In the genomic region with DNA sequence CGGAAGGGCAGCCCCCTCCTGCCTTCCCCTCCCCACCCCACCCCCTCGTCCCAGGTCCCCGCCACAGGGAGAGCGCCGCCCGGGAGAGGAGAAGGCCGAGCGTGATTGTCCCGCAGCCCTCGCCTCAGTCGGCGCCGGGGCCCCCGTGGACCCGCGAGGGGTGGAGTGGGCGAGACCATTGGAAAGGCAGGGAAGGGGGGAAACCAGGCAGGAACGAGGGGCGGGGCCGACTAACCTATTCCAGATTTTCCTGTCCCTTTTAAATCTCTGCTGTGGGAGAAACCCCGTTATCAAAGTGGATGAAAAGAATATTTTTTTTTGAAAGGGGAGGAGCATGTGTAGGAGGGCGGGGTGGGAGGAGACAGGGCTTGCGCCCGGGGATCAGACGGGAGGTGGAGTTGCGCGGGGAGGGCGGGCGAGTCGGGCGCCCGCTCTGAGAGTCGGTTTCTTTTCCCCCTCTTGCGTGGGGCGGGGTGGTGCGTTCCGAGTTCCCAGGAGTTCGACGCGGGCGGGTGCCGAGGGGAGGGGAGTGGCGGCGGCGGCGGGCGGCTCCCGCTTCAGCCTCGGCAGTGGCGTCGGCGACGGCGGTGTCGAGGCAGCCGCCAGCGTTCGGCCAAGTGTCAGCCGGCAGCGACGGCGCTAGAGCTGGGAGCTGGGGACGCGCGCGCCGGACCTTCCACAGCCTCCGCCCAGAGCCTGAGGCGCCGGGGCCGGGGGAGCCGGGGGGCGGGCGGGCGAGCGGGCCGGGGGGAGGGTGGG, we compare ENCODE assay signal across 8 cellular contexts. TPM values are rescaled to one million over a fixed set of nuclear protein-coding genes. Genes with fewer than 3 reads are reported as not detected.
A peak's percentile ranks its signal among the peaks of the same experiment; 100 is the strongest.
DNase-seq lines count a peak whose midpoint lies in the region; ATAC-seq, FAIRE-seq and TF ChIP-seq lines count a peak whose summit lies in the region.

A gene with protein sequence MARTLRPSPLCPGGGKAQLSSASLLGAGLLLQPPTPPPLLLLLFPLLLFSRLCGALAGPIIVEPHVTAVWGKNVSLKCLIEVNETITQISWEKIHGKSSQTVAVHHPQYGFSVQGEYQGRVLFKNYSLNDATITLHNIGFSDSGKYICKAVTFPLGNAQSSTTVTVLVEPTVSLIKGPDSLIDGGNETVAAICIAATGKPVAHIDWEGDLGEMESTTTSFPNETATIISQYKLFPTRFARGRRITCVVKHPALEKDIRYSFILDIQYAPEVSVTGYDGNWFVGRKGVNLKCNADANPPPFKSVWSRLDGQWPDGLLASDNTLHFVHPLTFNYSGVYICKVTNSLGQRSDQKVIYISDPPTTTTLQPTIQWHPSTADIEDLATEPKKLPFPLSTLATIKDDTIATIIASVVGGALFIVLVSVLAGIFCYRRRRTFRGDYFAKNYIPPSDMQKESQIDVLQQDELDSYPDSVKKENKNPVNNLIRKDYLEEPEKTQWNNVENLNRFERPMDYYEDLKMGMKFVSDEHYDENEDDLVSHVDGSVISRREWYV (plus strand): TSS at position 560 of the 759 bp plus-strand sequence. CDS start 202 bp downstream, outside the sequence.

- peak; percentile 85 for ATAC-seq in GM21515 (IDR thresholded peaks at IDR 0.05; ENCODE audit: unreplicated experiment)
- peak; percentile 87 to 93 (median 92) for ATAC-seq in T-cell (replicated peaks in 1 of 4)
- ATAC-seq in heart left ventricle = peak; percentile 95
- peak; percentile 90 to 95 (median 91) for ATAC-seq in pancreas

- no peak for TF ChIP-seq RAD21 in Ishikawa (IDR thresholded peaks at IDR 0.05; ENCODE audit: low read depth)

- no peaks in the 10 kb centered on the region for H3K9me3 ChIP-seq in Caco-2
- H3K9me3 ChIP-seq in heart left ventricle = no peaks in the 10 kb centered on the region
- H3K9me3 ChIP-seq in pancreas = no peaks in the 10 kb centered on the region
- H3K9me3 ChIP-seq in testis = no peaks in the 10 kb centered on the region

- H3K4me3 Mint-ChIP-seq in Caco-2 (ENCODE audit: unreplicated experiment) (peak within 1 kb of the TSS; percentile 98), T-cell (peak within 1 kb of the TSS; percentile 90 to 99 (median 94))

- DNase-seq in Caco-2 (peak; percentile 95 to 97), T-cell (peak; percentile 61 to 87 (median 81)), amygdala (lab: John Stamatoyannopoulos, UW) (peak; percentile 74 to 98 (median 92)), heart left ventricle (peak; percentile 92 to 96 (median 94)), pancreas (peak; percentile 91 to 96 (median 93)), testis (peak; percentile 97)

- H3K27ac Mint-ChIP-seq in Caco-2 (ENCODE audit: unreplicated experiment) = peak within 1 kb of the TSS; percentile 77
- H3K27ac Mint-ChIP-seq in T-cell = peak within 1 kb of the TSS; percentile 76 to 83

- 0 to 1% (median 0%) methylated on average over 20 to 77 of the region's 77 CpGs for WGBS in heart left ventricle, 4 donors
- WGBS in pancreas, 2 donors = 0 to 1% methylated on average over 38 to 77 of the region's 77 CpGs
- 0 to 2% methylated on average over 26 to 41 of the region's 77 CpGs for WGBS in testis, 2 donors

- TF ChIP-seq POLR2A in heart left ventricle (IDR thresholded peaks at IDR 0.05) = peak; percentile 36 to 53
- no peak for TF ChIP-seq POLR2A in testis (IDR thresholded peaks at IDR 0.05)

- H3K4me1 ChIP-seq in Caco-2 (peaks cover 20% of the 10 kb centered on the region), heart left ventricle (peaks cover 0 to 27% (median 15%) of the 10 kb centered on the region in 12 donors), pancreas (peaks cover 0 to 5% (median 0%) of the 10 kb centered on the region in 3 donors), testis (peaks cover 25% of the 10 kb centered on the region)

- H3K36me3 Mint-ChIP-seq in Caco-2 (ENCODE audit: insufficient read depth, unreplicated experiment) = peaks cover 14% of the 10 kb centered on the region
- H3K36me3 Mint-ChIP-seq in T-cell = no peaks in the 10 kb centered on the region

- no peaks in the 10 kb centered on the region for H3K9me3 Mint-ChIP-seq in Caco-2 (ENCODE audit: unreplicated experiment)
- H3K9me3 Mint-ChIP-seq in T-cell = no peaks in the 10 kb centered on the region

- no peak for FAIRE-seq in pancreas (lab: Jason Lieb, UNC)

- POLR2A ChIA-PET in Caco-2 (lab: Charles Lee) = interaction anchor here (0.6 kb wide), 1 partner anchor 410 kb away, joined by 5 read pairs; no protein-coding TSS in a partner anchor
- POLR2A ChIA-PET in T-cell (lab: Charles Lee) = no interaction called here

- H3K27ac ChIP-seq in heart left ventricle (peak within 1 kb of the TSS; percentile 81 to 92 (median 84)), pancreas (peak within 1 kb of the TSS; percentile 51 to 88 (median 74)), testis (peak within 1 kb of the TSS; percentile 91 to 92)

- intact Hi-C loops in Caco-2 (cut with micrococcal nuclease; ENCODE audit: unreplicated experiment) (loop anchor here (1.0 to 10.0 kb wide), 9 partner anchors 43 to 1337 kb away; a partner anchor contains a TSS), heart left ventricle (cut with DNase I) (loop anchor here in 1 of 10 donors (10.0 kb wide), 1 partner anchor 1337 kb away; no protein-coding TSS in a partner anchor), pancreas (cut with DNase I) (no loop called here), testis (cut with DNase I; ENCODE audit: low total_unique reads) (no loop called here)

- TF ChIP-seq EP300 in Ishikawa (IDR thresholded peaks at IDR 0.05; ENCODE audit: borderline replicate concordance) = no peak

- TF ChIP-seq CTCF in Caco-2 (IDR thresholded peaks at IDR 0.05; ENCODE audit: insufficient read depth in 1 of 2, low read depth in 1 of 2, low read length in 1 of 2, severe bottlenecking in 1 of 2, unreplicated experiment in 1 of 2) = no peak
- no peak for TF ChIP-seq CTCF in heart left ventricle (IDR thresholded peaks at IDR 0.05)
- TF ChIP-seq CTCF in pancreas (IDR thresholded peaks at IDR 0.05) = no peak
- TF ChIP-seq CTCF in testis (IDR thresholded peaks at IDR 0.05) = no peak

- CTCF ChIA-PET in Caco-2 (lab: Charles Lee) (no interaction called here), T-cell (lab: Charles Lee) (interaction anchor here in 1 of 2 donors (1.1 kb wide), 1 partner anchor 9 kb away, joined by 5 read pairs; no protein-coding TSS in a partner anchor)

- H3K27me3 Mint-ChIP-seq in Caco-2 (ENCODE audit: insufficient read depth, unreplicated experiment) (no peaks in the 10 kb centered on the region), T-cell (peaks cover 23 to 28% of the 10 kb centered on the region in 2 donors)

- H3K27me3 ChIP-seq in Caco-2 (replicated peaks; ENCODE audit: control insufficient read depth, insufficient read depth, low read length) (no peaks in the 10 kb centered on the region), heart left ventricle (peaks cover 0 to 18% (median 0%) of the 10 kb centered on the region in 9 donors), pancreas (no peaks in the 10 kb centered on the region), testis (no peaks in the 10 kb centered on the region)

- H3K4me1 Mint-ChIP-seq in Caco-2 (ENCODE audit: low read depth, unreplicated experiment) (peaks cover 15% of the 10 kb centered on the region), T-cell (peaks cover 33 to 44% (median 43%) of the 10 kb centered on the region in 3 donors)

- BruUV-seq in Caco-2 (replicated peaks; lab: Mats Ljungman, UMichigan) = no TSS peak

- H3K4me3 ChIP-seq in Caco-2 (ENCODE audit: low read depth, low read length) (peak within 1 kb of the TSS; percentile 92), heart left ventricle (peak within 1 kb of the TSS; percentile 76 to 97 (median 86)), pancreas (peak within 1 kb of the TSS; percentile 62 to 91 (median 76)), testis (peak within 1 kb of the TSS; percentile 84 to 88)

- H3K36me3 ChIP-seq in Caco-2 (ENCODE audit: control insufficient read depth, insufficient read depth, low read length) = no peaks in the 10 kb centered on the region; the same call in none of the 2 replicates
- H3K36me3 ChIP-seq in heart left ventricle = no peaks in the 10 kb centered on the region
- no peaks in the 10 kb centered on the region for H3K36me3 ChIP-seq in pancreas
- H3K36me3 ChIP-seq in testis (ENCODE audit: low read depth, missing control alignments) = no peaks in the 10 kb centered on the region

TF ChIP-seq in Ishikawa, 13 proteins besides CTCF, POLR2A, EP300 and RAD21:
- TF ChIP-seq ZBTB7A (IDR thresholded peaks at IDR 0.05; ENCODE audit: low read depth) (peak; percentile 39; the same call in 1 of the 2 replicates), TAF1 (IDR thresholded peaks at IDR 0.05; ENCODE audit: low read depth) (peak; percentile 69), CEBPB (IDR thresholded peaks at IDR 0.05) (no peak)

RNA-seq across cellular contexts. Expression of the gene that starts here (rescaled TPM):
- total RNA-seq in Caco-2 (2022) (75.8 and 81.0 TPM in 2 replicates), T-cell (10 to 100 TPM in 1 of 5 donors, 1 to 10 TPM in 4; 6.7 to 11.3 (median 8.4) TPM), heart left ventricle (10 to 100 TPM in 4 of 9 donors, 1 to 10 TPM in 5; 5.0 to 13.8 (median 9.3) TPM), pancreas (10 to 100 TPM in 2 of 6 donors, 1 to 10 TPM in 4; 5.1 to 10.3 (median 8.1) TPM), testis (10 to 100 TPM; 84.9 to 97.1 TPM)
- polyA plus RNA-seq in heart left ventricle (1 to 10 TPM; 1.8 to 8.8 TPM), pancreas (1 to 10 TPM; 1.3 to 6.8 TPM), testis (ENCODE audit: insufficient read depth, low read depth, low replicate concordance) (119 TPM)

Comparison
In these comparisons a context has a peak if more than half of its experiments do, and no peak if none do; other contexts are left out.
1. Peak in every context shown above with its lines: DNase-seq, ATAC-seq, H3K4me3 ChIP-seq and H3K27ac ChIP-seq.
2. RNA of the gene that starts here (polyA plus RNA-seq): 119 TPM in testis (single experiment); 1.8 to 8.8 TPM in heart left ventricle and 1.3 to 6.8 TPM in pancreas; every median in the first group is over 10 times any median in the second.